11 cellular contexts compared by ENCODE assay signal in the genomic region with DNA sequence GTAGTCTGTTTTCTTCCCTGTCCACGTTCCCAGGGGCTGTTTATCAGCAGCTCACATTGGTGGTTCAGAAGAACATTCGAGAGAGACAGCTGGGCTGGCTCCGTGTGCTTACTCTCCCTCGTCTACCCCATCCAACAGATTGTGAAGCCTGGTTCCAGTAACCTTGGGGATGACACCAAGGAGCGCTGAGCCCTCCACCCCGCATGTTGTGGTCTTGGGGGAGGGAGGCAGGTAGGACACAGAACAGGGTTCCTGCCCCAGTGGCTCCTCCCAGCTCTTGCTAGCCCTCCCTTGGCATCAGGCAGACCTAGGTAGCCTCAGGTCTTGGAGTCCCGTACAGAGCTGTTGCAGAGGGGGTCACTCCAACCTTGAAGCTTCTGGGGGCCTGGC. TPM values are rescaled to one million over a fixed set of nuclear protein-coding genes. Genes with fewer than 3 reads are reported as not detected.
DNase-seq lines count a peak whose midpoint lies in the region; ATAC-seq, FAIRE-seq and TF ChIP-seq lines count a peak whose summit lies in the region.
"Had no signal": no experiment of that assay in that cellular context is flagged by ENCODE, and none has a peak within 500 bp of the region (broad histone marks: within the 10 kb centered on the region; RNA-seq: fewer than 3 reads in every experiment).

No MANE protein-coding gene starts in this region.

- H3K4me1 ChIP-seq in A673 (ENCODE audit: insufficient read depth, low read length, poor library complexity, severe bottlenecking) (peaks cover 12% of the 10 kb centered on the region), DOHH2 (ENCODE audit: control insufficient read depth, low read length) (peaks cover 99% of the 10 kb centered on the region), mucosa of rectum (ENCODE audit: control insufficient read depth in 2 of 2, insufficient read depth in 2 of 2, low read length in 2 of 2) (peaks cover 70 to 79% of the 10 kb centered on the region in 2 donors), kidney (ENCODE audit: control insufficient read depth in 1 of 2, insufficient read depth in 1 of 2, low read depth in 1 of 2, low read length in 2 of 2) (peaks cover 58 to 70% of the 10 kb centered on the region in 2 donors)

- peaks cover 100% of the 10 kb centered on the region for H3K4me1 Mint-ChIP-seq in activated naive CD8-positive, alpha-beta T cell treated with anti-CD3 and anti-CD28 coated beads, Interleukin-2, amount 50 U/mL, for 24 hours
- H3K4me1 Mint-ChIP-seq in mesothelial cell of epicardium, result peaks cover 22% of the 10 kb centered on the region

- FAIRE-seq in kidney (lab: Jason Lieb, UNC), result no peak

- H3K9me3 Mint-ChIP-seq in activated naive CD8-positive, alpha-beta T cell treated with anti-CD3 and anti-CD28 coated beads, Interleukin-2, amount 50 U/mL, for 24 hours, result no peaks in the 10 kb centered on the region
- H3K9me3 Mint-ChIP-seq in mesothelial cell of epicardium, result no peaks in the 10 kb centered on the region

- H3K27me3 ChIP-seq in A673 (replicated peaks; ENCODE audit: insufficient read depth, low read depth, low read length, poor library complexity), result no peaks in the 10 kb centered on the region
- no peaks in the 10 kb centered on the region for H3K27me3 ChIP-seq in DOHH2 (ENCODE audit: control insufficient read depth, low read length)
- H3K27me3 ChIP-seq in mucosa of rectum (ENCODE audit: control insufficient read depth in 2 of 2, insufficient read depth in 2 of 2, low read length in 2 of 2), result no peaks in the 10 kb centered on the region
- H3K27me3 ChIP-seq: brain microvascular endothelial cell had no signal

- peak overlapping the region; percentile 56 to 80 for H3K9ac ChIP-seq in mucosa of rectum (ENCODE audit: low read depth in 1 of 2, low read length in 2 of 2)
- no peak overlapping the region for H3K9ac ChIP-seq in kidney (ENCODE audit: low read length in 2 of 2)

- H3K36me3 Mint-ChIP-seq in activated naive CD8-positive, alpha-beta T cell treated with anti-CD3 and anti-CD28 coated beads, Interleukin-2, amount 50 U/mL, for 24 hours (ENCODE audit: low read depth), result peaks cover 20% of the 10 kb centered on the region
- H3K36me3 Mint-ChIP-seq in mesothelial cell of epicardium, result no peaks in the 10 kb centered on the region

- no peak for ATAC-seq in activated naive CD8-positive, alpha-beta T cell treated with anti-CD3 and anti-CD28 coated beads, Interleukin-2, amount 50 U/mL, for 24 hours

- no peaks in the 10 kb centered on the region for H3K36me3 ChIP-seq in A673 (ENCODE audit: insufficient read depth, low read length, poor library complexity, severe bottlenecking)
- peaks cover 55% of the 10 kb centered on the region for H3K36me3 ChIP-seq in DOHH2 (ENCODE audit: control insufficient read depth, low read length)
- peaks cover 11 to 12% of the 10 kb centered on the region in 2 donors for H3K36me3 ChIP-seq in mucosa of rectum (ENCODE audit: control insufficient read depth in 2 of 2, insufficient read depth in 2 of 2, low read length in 2 of 2)
- peaks cover 0 to 3% of the 10 kb centered on the region in 2 donors for H3K36me3 ChIP-seq in kidney (ENCODE audit: control insufficient read depth in 1 of 2, insufficient read depth in 2 of 2, low read length in 2 of 2)
- H3K36me3 ChIP-seq: brain microvascular endothelial cell had no signal

- H4K20me1 ChIP-seq in DOHH2 (ENCODE audit: control insufficient read depth, insufficient read depth, low read depth, low read length), result no peaks in the 10 kb centered on the region

- POLR2A ChIA-PET in A673 (lab: Charles Lee; ENCODE audit: low non-redundant PET), result no interaction called here

- CTCF ChIA-PET in A673 (lab: Charles Lee), result no interaction called here

- DNase-seq in A673 (ENCODE audit: low spot score) (no peak), NCI-H1694 (lab: John Stamatoyannopoulos, UW) (no peak), D341Med (ENCODE audit: low spot score) (no peak), kidney (no peak), mesothelial cell of epicardium (ENCODE audit: low spot score in 2 of 2, unreplicated experiment in 2 of 2) (no peak)
- DNase-seq in activated naive CD8-positive, alpha-beta T cell treated with anti-CD3 and anti-CD28 coated beads, Interleukin-2, amount 50 U/mL, for 24 hours, result no peak
- DNase-seq: brain microvascular endothelial cell, hypothalamus, NCI-H446 had no signal

- peaks cover 54% of the 10 kb centered on the region for H3F3A ChIP-seq in DOHH2 (ENCODE audit: control insufficient read depth, insufficient read depth)

- peak overlapping the region; percentile 66 for H3K4me3 Mint-ChIP-seq in activated naive CD8-positive, alpha-beta T cell treated with anti-CD3 and anti-CD28 coated beads, Interleukin-2, amount 50 U/mL, for 24 hours
- no peak overlapping the region for H3K4me3 Mint-ChIP-seq in mesothelial cell of epicardium

- peaks cover 95% of the 10 kb centered on the region for H3K79me2 ChIP-seq in DOHH2 (ENCODE audit: control insufficient read depth, low read length)

- no peak overlapping the region for H3K4me3 ChIP-seq in A673 (ENCODE audit: low read depth, low read length, poor library complexity, severe bottlenecking)
- peak overlapping the region; percentile 71 for H3K4me3 ChIP-seq in DOHH2 (ENCODE audit: low read length)
- H3K4me3 ChIP-seq in mucosa of rectum (ENCODE audit: low read length in 2 of 2), result peak overlapping the region; percentile 16 to 32
- H3K4me3 ChIP-seq in kidney (ENCODE audit: low read length in 2 of 2), result no peak overlapping the region

- no peaks in the 10 kb centered on the region for H3K27me3 Mint-ChIP-seq in activated naive CD8-positive, alpha-beta T cell treated with anti-CD3 and anti-CD28 coated beads, Interleukin-2, amount 50 U/mL, for 24 hours
- H3K27me3 Mint-ChIP-seq in mesothelial cell of epicardium (ENCODE audit: low read depth), result no peaks in the 10 kb centered on the region

- intact Hi-C loops in A673 (cut with micrococcal nuclease; ENCODE audit: unreplicated experiment) (no loop called here), kidney (cut with DNase I) (loop anchor here (10.0 kb wide), 1 partner anchor 125 kb away; no protein-coding TSS in a partner anchor)

- no TSS peak for BruUV-seq in A673 (replicated peaks; lab: Mats Ljungman, UMichigan)

- no peaks in the 10 kb centered on the region for H3K9me3 ChIP-seq in A673 (ENCODE audit: low read depth, low read length, poor library complexity, severe bottlenecking)
- no peaks in the 10 kb centered on the region for H3K9me3 ChIP-seq in DOHH2 (ENCODE audit: control insufficient read depth, insufficient read depth, low read length)
- H3K9me3 ChIP-seq in mucosa of rectum (ENCODE audit: control insufficient read depth in 2 of 2, low read length in 2 of 2), result no peaks in the 10 kb centered on the region
- H3K9me3 ChIP-seq in kidney (ENCODE audit: control insufficient read depth in 1 of 2, low read length in 2 of 2), result no peaks in the 10 kb centered on the region

- H3K27ac ChIP-seq in A673 (ENCODE audit: low read depth, low read length, poor library complexity, severe bottlenecking) (peak overlapping the region; percentile 13), DOHH2 (ENCODE audit: low read depth, low read length) (peak overlapping the region; percentile 99), mucosa of rectum (ENCODE audit: low read depth in 2 of 2, low read length in 2 of 2) (peak overlapping the region; percentile 95 to 97), kidney (ENCODE audit: low read depth in 2 of 2, low read length in 2 of 2) (no peak overlapping the region)
- H3K27ac ChIP-seq: brain microvascular endothelial cell had no signal

- H3K9me2 ChIP-seq in DOHH2 (replicated peaks; ENCODE audit: control insufficient read depth, low read length), result no peaks in the 10 kb centered on the region

- TF ChIP-seq CTCF in A673 (conservative IDR thresholded peaks at IDR 0.05; ENCODE audit: low read depth, low read length), result no peak
- no peak for TF ChIP-seq CTCF in DOHH2 (IDR thresholded peaks at IDR 0.05; ENCODE audit: low read depth, low read length, poor library complexity, severe bottlenecking)
- no peak for TF ChIP-seq CTCF in kidney (IDR thresholded peaks at IDR 0.05; ENCODE audit: borderline replicate concordance, extremely low read depth, insufficient read depth)
- no peak for TF ChIP-seq CTCF in mesothelial cell of epicardium (IDR thresholded peaks at IDR 0.05; ENCODE audit: unreplicated experiment)

- peak overlapping the region; percentile 97 for H3K4me2 ChIP-seq in DOHH2 (ENCODE audit: low read length)

- H3K27ac Mint-ChIP-seq in activated naive CD8-positive, alpha-beta T cell treated with anti-CD3 and anti-CD28 coated beads, Interleukin-2, amount 50 U/mL, for 24 hours, result peak overlapping the region; percentile 92
- no peak overlapping the region for H3K27ac Mint-ChIP-seq in mesothelial cell of epicardium

RNA-seq across cellular contexts. Expression of a gene that starts 33.1 kb away (rescaled TPM):
- total RNA-seq in A673 (2021) (22.1 and 23.5 TPM in 2 replicates), kidney (123 TPM), mesothelial cell of epicardium (26.9 to 29.5 TPM (median 28.1 TPM) in 3 replicates)
- polyA plus RNA-seq in kidney (ENCODE audit: insufficient read depth, low read depth, low replicate concordance), result 55.5 TPM

Comparison
In these comparisons a context has a peak if more than half of its experiments do, and no peak if none do; other contexts are left out.
1. H3K27ac ChIP-seq: peak in A673 (single experiment), DOHH2 (single experiment) and mucosa of rectum (2 of 2); none in kidney (0 of 2).
2. H3K4me3 ChIP-seq: peak in DOHH2 (single experiment) and mucosa of rectum (2 of 2); none in A673 (single experiment) and kidney (0 of 2).
3. H3K9ac ChIP-seq: peak in mucosa of rectum (2 of 2); none in kidney (0 of 2).